Comparison of ENCODE assay signal across 9 cellular contexts in the genomic region with DNA sequence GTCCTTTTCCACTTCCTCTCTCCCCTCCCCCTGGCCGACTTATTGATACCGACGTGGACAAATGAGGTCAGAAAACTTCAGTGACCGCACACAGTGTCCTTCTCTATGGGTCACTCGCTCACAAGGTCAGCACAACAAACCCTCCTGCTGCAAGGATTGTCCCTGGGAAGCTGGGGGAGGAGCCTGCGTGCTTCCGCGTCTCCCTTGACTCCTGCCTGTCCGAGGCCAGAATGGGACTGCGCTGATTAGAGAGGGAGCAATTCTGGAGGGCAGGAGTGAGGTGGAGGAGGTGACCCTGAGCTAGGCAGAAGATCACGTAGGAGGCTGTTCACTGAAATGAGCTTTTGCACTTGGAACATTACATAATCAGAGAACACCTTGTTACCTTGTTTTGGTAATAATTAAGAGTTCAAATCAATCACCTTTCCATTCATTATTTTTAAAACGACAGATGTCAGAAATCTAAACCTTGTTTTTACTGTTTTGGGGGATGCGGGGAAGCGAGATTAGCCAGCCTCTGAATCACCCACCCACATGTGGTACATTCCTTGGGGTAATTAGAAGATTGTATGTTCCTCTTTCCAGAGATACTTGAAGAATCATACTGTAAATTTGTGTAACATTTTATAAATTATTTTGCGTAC.
A peak's percentile ranks its signal among the peaks of the same experiment; 100 is the strongest.
DNase-seq lines count a peak whose midpoint lies in the region; ATAC-seq, FAIRE-seq and TF ChIP-seq lines count a peak whose summit lies in the region.
"Had no signal": no experiment of that assay in that cellular context is flagged by ENCODE, and none has a peak within 500 bp of the region (broad histone marks: within the 10 kb centered on the region; RNA-seq: fewer than 3 reads in every experiment).

No MANE protein-coding gene starts in this region.

- peaks cover 8% of the 10 kb centered on the region for H3K79me2 ChIP-seq in hepatocyte

- no peaks in the 10 kb centered on the region for H3K36me3 Mint-ChIP-seq in activated CD8-positive, alpha-beta T cell treated with anti-CD3 and anti-CD28 coated beads, Interleukin-2, amount 10 ng/mL, durations not matched to agents 7 days and 5 days (ENCODE audit: low read depth)

- H3K4me1 Mint-ChIP-seq in activated CD8-positive, alpha-beta T cell treated with anti-CD3 and anti-CD28 coated beads, Interleukin-2, amount 10 ng/mL, durations not matched to agents 7 days and 5 days (ENCODE audit: low read depth) = peaks cover 62% of the 10 kb centered on the region

- no peak for TF ChIP-seq CTCF in GM20000 (IDR thresholded peaks at IDR 0.05; ENCODE audit: extremely low read depth, missing control alignments)
- TF ChIP-seq CTCF in hepatocyte (IDR thresholded peaks at IDR 0.05; ENCODE audit: poor library complexity) = no peak
- no peak for TF ChIP-seq CTCF in psoas muscle (IDR thresholded peaks at IDR 0.05)
- no peak for TF ChIP-seq CTCF in D721Med (IDR thresholded peaks at IDR 0.05; ENCODE audit: insufficient read depth, missing control alignments)

- H3K27me3 ChIP-seq in hepatocyte = no peaks in the 10 kb centered on the region
- peaks cover 11 to 50% (median 22%) of the 10 kb centered on the region in 3 donors for H3K27me3 ChIP-seq in psoas muscle (ENCODE audit: insufficient read depth in 3 of 3, low read length in 2 of 3)

- ATAC-seq in activated CD8-positive, alpha-beta T cell treated with anti-CD3 and anti-CD28 coated beads, Interleukin-2, amount 10 ng/mL, durations not matched to agents 7 days and 5 days = no peak
- ATAC-seq in psoas muscle (peak in 3 of 4 donors; percentile 24 to 69 (median 48)), HG03097 (IDR thresholded peaks at IDR 0.05; ENCODE audit: low FRiP score, unreplicated experiment) (no peak)

- no peaks in the 10 kb centered on the region for H3K9me3 Mint-ChIP-seq in activated CD8-positive, alpha-beta T cell treated with anti-CD3 and anti-CD28 coated beads, Interleukin-2, amount 10 ng/mL, durations not matched to agents 7 days and 5 days (ENCODE audit: insufficient read depth)

- no peak for FAIRE-seq in D721Med (lab: Jason Lieb, UNC)

- intact Hi-C loops in psoas muscle (cut with DNase I) = no loop called here

- H3K27me3 Mint-ChIP-seq in activated CD8-positive, alpha-beta T cell treated with anti-CD3 and anti-CD28 coated beads, Interleukin-2, amount 10 ng/mL, durations not matched to agents 7 days and 5 days (ENCODE audit: low read depth) = peaks cover 30% of the 10 kb centered on the region

- H3K36me3 ChIP-seq in hepatocyte (replicated peaks; ENCODE audit: insufficient read depth, low read depth) = no peaks in the 10 kb centered on the region
- no peaks in the 10 kb centered on the region for H3K36me3 ChIP-seq in psoas muscle (ENCODE audit: insufficient read depth in 1 of 2, low read depth in 1 of 2)

- H3K4me3 ChIP-seq in hepatocyte (peak overlapping the region; percentile 5), psoas muscle (no peak overlapping the region)

- no peak overlapping the region for H2AFZ ChIP-seq in hepatocyte

- H3K9me3 ChIP-seq in hepatocyte (ENCODE audit: low read depth) (no peaks in the 10 kb centered on the region), psoas muscle (no peaks in the 10 kb centered on the region)

- H3K27ac Mint-ChIP-seq in activated CD8-positive, alpha-beta T cell treated with anti-CD3 and anti-CD28 coated beads, Interleukin-2, amount 10 ng/mL, durations not matched to agents 7 days and 5 days = peak overlapping the region; percentile 75

- POLR2A ChIA-PET in activated CD8-positive, alpha-beta T cell treated with anti-CD3 and anti-CD28 coated beads, Interleukin-2, amount 10 ng/mL, durations not matched to agents 7 days and 5 days (lab: Charles Lee) = no interaction called here

- peak overlapping the region; percentile 67 for H3K4me3 Mint-ChIP-seq in activated CD8-positive, alpha-beta T cell treated with anti-CD3 and anti-CD28 coated beads, Interleukin-2, amount 10 ng/mL, durations not matched to agents 7 days and 5 days

- no peaks in the 10 kb centered on the region for H4K20me1 ChIP-seq in hepatocyte (ENCODE audit: insufficient read depth, poor library complexity, severe bottlenecking)

- H3K27ac ChIP-seq in hepatocyte (peak overlapping the region; percentile 93), psoas muscle (peak overlapping the region; percentile 28)

- peak; percentile 8 for DNase-seq in GM20000 (ENCODE audit: low spot score)
- DNase-seq in activated CD8-positive, alpha-beta T cell treated with anti-CD3 and anti-CD28 coated beads, Interleukin-2, amount 10 ng/mL, durations not matched to agents 7 days and 5 days = no peak
- peak; percentile 84 for DNase-seq in hepatocyte (ENCODE audit: low spot score)
- DNase-seq in psoas muscle = peak; percentile 59 to 60
- DNase-seq in amniotic stem cell (lab: John Stamatoyannopoulos, UW) = no peak
- no peak for DNase-seq in D721Med (ENCODE audit: insufficient read length, low spot score)
- no peak for DNase-seq in cerebellar nuclear complex (lab: John Stamatoyannopoulos, UW)
- DNase-seq: cortex of kidney had no signal

- CTCF ChIA-PET in activated CD8-positive, alpha-beta T cell treated with anti-CD3 and anti-CD28 coated beads, Interleukin-2, amount 10 ng/mL, durations not matched to agents 7 days and 5 days (lab: Charles Lee) = interaction anchor here (0.7 kb wide), 1 partner anchor 14 kb away, joined by 4 read pairs; no protein-coding TSS in a partner anchor

- H3K9me2 ChIP-seq in hepatocyte (replicated peaks; ENCODE audit: insufficient read depth) = no peaks in the 10 kb centered on the region

- H3K4me2 ChIP-seq in hepatocyte = peak overlapping the region; percentile 78

- H3K4me1 ChIP-seq in hepatocyte (ENCODE audit: insufficient read depth) (peaks cover 41% of the 10 kb centered on the region), psoas muscle (peaks cover 7% of the 10 kb centered on the region)

- 18% methylated on average over 15 of the region's 15 CpGs for WGBS in hepatocyte (ENCODE audit: low lambda C conversion rate, missing lambda C conversion rate)
- WGBS in psoas muscle, 3 donors = 19 to 22% (median 19%) methylated on average over 15 of the region's 15 CpGs

Comparison
In these comparisons a context has a peak if more than half of its experiments do, and no peak if none do; other contexts are left out.
1. DNase-seq: peak in GM20000 (single experiment), hepatocyte (single experiment) and psoas muscle (2 of 2); none in activated CD8-positive, alpha-beta T cell treated with anti-CD3 and anti-CD28 coated beads, Interleukin-2, amount 10 ng/mL, durations not matched to agents 7 days and 5 days (single experiment), amniotic stem cell (single experiment), D721Med (single experiment) and cerebellar nuclear complex (0 of 2).
2. ATAC-seq: peak in psoas muscle (3 of 4); none in activated CD8-positive, alpha-beta T cell treated with anti-CD3 and anti-CD28 coated beads, Interleukin-2, amount 10 ng/mL, durations not matched to agents 7 days and 5 days (single experiment) and HG03097 (single experiment).